ENCODE assay signal across 11 cellular contexts in the genomic region with DNA sequence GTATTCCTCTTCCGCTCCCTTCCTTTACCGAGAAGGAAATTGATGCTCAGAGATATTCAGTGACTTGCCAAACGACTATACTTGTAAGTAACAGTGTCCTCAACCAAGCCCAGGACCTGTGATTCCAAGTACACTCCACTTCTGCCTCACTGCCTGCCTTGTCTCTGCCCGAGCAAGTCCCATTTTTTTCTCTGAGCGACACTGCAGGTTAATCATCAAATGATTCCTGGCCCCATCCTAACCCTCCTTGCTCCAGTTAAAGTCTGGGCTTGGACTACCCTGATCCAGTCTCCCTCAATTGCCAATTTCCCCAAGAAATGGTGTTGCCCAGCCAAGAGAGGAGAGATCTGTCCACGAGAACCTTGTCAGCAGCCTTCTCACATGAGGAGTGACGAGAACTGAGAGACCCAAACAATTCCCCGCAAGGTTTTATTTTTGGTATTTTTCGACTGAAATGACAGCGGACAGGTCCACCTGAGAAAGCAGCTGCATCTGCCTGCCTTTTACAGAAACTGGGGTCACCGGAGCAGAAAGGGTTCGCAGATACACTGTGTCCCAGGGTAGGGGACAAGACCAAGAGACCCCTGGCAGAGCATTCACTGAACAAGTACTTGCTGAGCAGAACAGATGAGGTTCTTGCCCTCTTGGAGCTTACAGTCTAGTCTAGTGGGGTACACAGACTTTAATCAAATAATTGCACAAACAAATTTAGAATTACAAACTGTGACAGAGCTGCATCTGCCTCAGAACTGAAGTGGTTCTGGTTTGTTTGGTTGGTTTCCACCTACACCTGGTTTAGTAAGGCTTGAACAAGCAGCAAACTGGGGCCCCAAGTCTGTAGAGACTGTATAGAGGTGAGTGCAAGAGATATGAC. TPM values are rescaled to one million over a fixed set of nuclear protein-coding genes. Genes with fewer than 3 reads are reported as not detected.
DNase-seq lines count a peak whose midpoint lies in the region; ATAC-seq and TF ChIP-seq lines count a peak whose summit lies in the region.
"Had no signal": no experiment of that assay in that cellular context is flagged by ENCODE, and none has a peak within 500 bp of the region (broad histone marks: within the 10 kb centered on the region; RNA-seq: fewer than 3 reads in every experiment).

No MANE protein-coding gene starts in this region.

- peak overlapping the region; percentile 43 for H3K9ac ChIP-seq in OCI-LY1 (ENCODE audit: low read length)

- TF ChIP-seq CTCF in GM12875 (IDR thresholded peaks at IDR 0.05; ENCODE audit: borderline replicate concordance, insufficient read depth, low read depth, low read length) (no peak), OCI-LY1 (IDR thresholded peaks at IDR 0.05; ENCODE audit: low read length) (no peak)

- peak overlapping the region; percentile 54 for H3K4me2 ChIP-seq in OCI-LY1 (ENCODE audit: low read length)

- no peak for DNase-seq in G401 (ENCODE audit: low spot score)
- DNase-seq in A172 (ENCODE audit: low spot score), result no peak
- DNase-seq in activated T-cell treated with anti-CD3 and anti-CD28 coated beads, Interleukin-2, amount 50 U/mL, for 48 hours, result no peak
- DNase-seq in globus pallidus (ENCODE audit: low spot score), result no peak
- DNase-seq: activated naive CD4-positive, alpha-beta T cell treated with Interleukin-2 at 50 U/mL for 16 hours; kidney glomerular epithelial cell; stimulated activated naive CD4-positive, alpha-beta T cell treated with Interleukin-2 at 50 U/mL for 16 hours had no signal

- no peaks in the 10 kb centered on the region for H3K9me2 ChIP-seq in OCI-LY1 (ENCODE audit: low read depth, low read length)

- H3K36me3 ChIP-seq in OCI-LY1 (ENCODE audit: insufficient read depth, low read length), result peaks cover 99% of the 10 kb centered on the region

- H3K4me3 ChIP-seq in GM12875 (ENCODE audit: low read depth, low read length), result peak overlapping the region; percentile 7
- H3K4me3 ChIP-seq in OCI-LY1 (ENCODE audit: low read depth, low read length, poor library complexity, severe bottlenecking), result peak overlapping the region; percentile 12

- peak overlapping the region; percentile 90 for H3K27ac ChIP-seq in OCI-LY1 (ENCODE audit: low read depth, low read length, poor library complexity, severe bottlenecking)

- no peaks in the 10 kb centered on the region for H4K20me1 ChIP-seq in OCI-LY1 (ENCODE audit: insufficient read depth, low read length)

- H3F3A ChIP-seq in OCI-LY1 (ENCODE audit: insufficient read depth, low read length), result peaks cover 3% of the 10 kb centered on the region; the same call in 1 of the 2 replicates

- H3K79me2 ChIP-seq in OCI-LY1 (ENCODE audit: insufficient read depth, low read length), result peaks cover 100% of the 10 kb centered on the region

- ATAC-seq in GM19395 (IDR thresholded peaks at IDR 0.05; ENCODE audit: unreplicated experiment) (peak; percentile 58), HG02938 (IDR thresholded peaks at IDR 0.05; ENCODE audit: unreplicated experiment) (peak; percentile 51)

- peaks cover 100% of the 10 kb centered on the region for H3K4me1 ChIP-seq in OCI-LY1 (ENCODE audit: insufficient read depth, low read length, severe bottlenecking)

- no peaks in the 10 kb centered on the region for H3K9me3 ChIP-seq in OCI-LY1 (ENCODE audit: low read length)

- no peaks in the 10 kb centered on the region for H3K27me3 ChIP-seq in OCI-LY1 (ENCODE audit: insufficient read depth, low read length)

- no peak overlapping the region for H2AFZ ChIP-seq in OCI-LY1 (ENCODE audit: low read length)

- in situ Hi-C loops in G401 (cut with HindIII; ENCODE audit: low sequenced_read_pairs), result no loop called here

RNA-seq across cellular contexts. Expression of a gene that starts 11.4 kb away (rescaled TPM):
- 7.0 and 28.4 TPM in 2 replicates for total RNA-seq in G401 (2014; rRNA removed; shearing (Covaris generic))
- total RNA-seq in A172 (2014; rRNA removed; shearing (Covaris generic)), result not detected in 2 replicates
